24 cellular contexts compared by ENCODE assay signal in genomic region chr7:145797507-145797906, GRCh38.
"Had no signal": no experiment of that assay in that cellular context is flagged by ENCODE, and none has a peak within 500 bp of the region (broad histone marks: within the 10 kb centered on the region; RNA-seq: fewer than 3 reads in every experiment).

No MANE protein-coding gene starts in this region.

- H3K27me3 ChIP-seq: neutrophil, pancreas, right lobe of liver, sigmoid colon, stomach, thyroid gland, tibial nerve, upper lobe of left lung, vagina had no signal

- H3K4me3 ChIP-seq: pancreas, psoas muscle, right lobe of liver, sigmoid colon, stomach, thoracic aorta, thyroid gland, tibial nerve, upper lobe of left lung, vagina had no signal

- ATAC-seq: natural killer cell treated with Interleukin-12 subunit alpha and Interleukin-12 subunit beta and Interleukin-15 and Interleukin-18, amount 100 ng/mL, for 72 hours; pancreas; psoas muscle; right cardiac atrium; right lobe of liver; stimulated activated effector memory CD8-positive, alpha-beta T cell treated with anti-CD3 and anti-CD28 coated beads, Interleukin-12 subunit alpha, Interleukin-12 subunit beta, amount 100 ng/mL, for 72 hours; stimulated activated naive B cell treated with anti-CD40 and anti-IgM and Interleukin-4, amounts not matched to agents 10 μg/mL and 1 μg/mL and 100 μg/mL, for 72 hours had no signal

- DNase-seq: nephron progenitor cell; nucleus accumbens; pancreas; psoas muscle; right cardiac atrium; right lobe of liver; sigmoid colon; small intestine; stimulated activated CD4-positive, alpha-beta T cell treated with anti-CD3 and anti-CD28 coated beads, Interleukin-15, amount 100 ng/mL, for 24 hours; stimulated activated CD4-positive, alpha-beta T cell treated with anti-CD3 and anti-CD28 coated beads, Interleukin-2, amount 100 ng/mL, for 24 hours; stimulated activated CD4-positive, alpha-beta T cell treated with anti-CD3 and anti-CD28 coated beads, Interleukin-2, amount 100 ng/mL, for 48 hours; stimulated activated CD4-positive, alpha-beta T cell treated with anti-CD3 and anti-CD28 coated beads, Interleukin-4, amount 100 ng/mL, for 24 hours; stimulated activated naive B cell treated with anti-CD40 and anti-IgM and Interleukin-4, amounts not matched to agents 10 μg/mL and 1 μg/mL and 100 μg/mL, for 72 hours; stimulated activated naive CD4-positive, alpha-beta T cell treated with Interleukin-2 at 50 U/mL for 16 hours; stomach; thyroid gland; trophoblast cell; upper lobe of left lung had no signal

- H3K4me1 ChIP-seq: pancreas, psoas muscle, right lobe of liver, sigmoid colon, stomach, thyroid gland, tibial nerve, upper lobe of left lung, vagina had no signal

- H3K36me3 ChIP-seq: neutrophil, pancreas, right lobe of liver, sigmoid colon, stomach, thoracic aorta, thyroid gland, tibial nerve, upper lobe of left lung, vagina had no signal

- H3K9me3 ChIP-seq: neutrophil, pancreas, psoas muscle, right lobe of liver, sigmoid colon, stomach, thoracic aorta, thyroid gland, tibial nerve, upper lobe of left lung, vagina had no signal

- H3K27ac ChIP-seq: neutrophil, pancreas, psoas muscle, right lobe of liver, sigmoid colon, stomach, thoracic aorta, thyroid gland, tibial nerve, upper lobe of left lung, vagina had no signal
